8 cellular contexts compared by ENCODE assay signal in the genomic region with DNA sequence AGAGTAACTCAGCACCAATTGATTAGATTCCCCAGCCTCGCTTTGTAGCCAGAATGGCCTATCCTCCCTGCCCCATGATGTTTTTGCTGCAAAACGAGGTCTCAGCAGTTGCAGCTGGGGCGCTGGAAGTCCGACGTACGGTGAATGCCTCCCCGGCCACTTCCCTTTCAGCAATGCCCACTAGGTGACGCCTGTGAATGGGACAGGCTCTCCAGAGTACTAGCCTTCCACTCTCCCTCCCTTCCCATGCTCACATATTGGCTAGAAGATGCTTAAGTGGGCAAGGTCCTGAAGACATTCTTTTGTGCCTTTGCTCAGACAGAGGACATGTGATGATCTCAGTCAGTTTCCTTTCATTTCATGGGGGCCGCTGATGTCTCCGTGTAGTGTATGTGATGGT. TPM values are rescaled to one million over a fixed set of nuclear protein-coding genes. Genes with fewer than 3 reads are reported as not detected.
A peak's percentile ranks its signal among the peaks of the same experiment; 100 is the strongest.
DNase-seq lines count a peak whose midpoint lies in the region; ATAC-seq and TF ChIP-seq lines count a peak whose summit lies in the region.

No MANE protein-coding gene starts in this region.

- no peak overlapping the region for H3K27ac Mint-ChIP-seq in CD4-positive, alpha-beta T cell

- H3K4me1 Mint-ChIP-seq in CD4-positive, alpha-beta T cell (ENCODE audit: low read depth): no peaks in the 10 kb centered on the region

- H3K9me3 ChIP-seq in spleen: peaks cover 0 to 11% (median 2%) of the 10 kb centered on the region in 8 donors
- H3K9me3 ChIP-seq in CD4-positive, alpha-beta T cell (ENCODE audit: control insufficient read depth, low read length): no peaks in the 10 kb centered on the region

- H3K36me3 Mint-ChIP-seq in CD4-positive, alpha-beta T cell (ENCODE audit: low read depth): no peaks in the 10 kb centered on the region

- TF ChIP-seq POLR2A in spleen (IDR thresholded peaks at IDR 0.05): no peak

- H3K4me3 Mint-ChIP-seq in CD4-positive, alpha-beta T cell: no peak overlapping the region

- DNase-seq in NCI-H510A treated with DMSO at 0.1 percent for 48 hours (lab: John Stamatoyannopoulos, UW): peak; percentile 14
- DNase-seq in fibroblast of the aortic adventitia (ENCODE audit: low read depth): peak; percentile 34
- peak; percentile 68 for DNase-seq in pons (ENCODE audit: low spot score)
- DNase-seq in SW 1271 (lab: John Stamatoyannopoulos, UW): no peak
- DNase-seq in spleen: no peak
- DNase-seq in CD4-positive, alpha-beta T cell: no peak

- no peaks in the 10 kb centered on the region for H3K36me3 ChIP-seq in spleen

- no peaks in the 10 kb centered on the region for H3K4me1 ChIP-seq in spleen

- intact Hi-C loops in spleen (cut with DNase I; ENCODE audit: low total_unique reads): no loop called here
- intact Hi-C loops in CD4-positive, alpha-beta T cell (cut with DNase I, micrococcal nuclease): no loop called here

- no peak overlapping the region for H3K27ac ChIP-seq in spleen
- H3K27ac ChIP-seq in CD4-positive, alpha-beta T cell (ENCODE audit: low read depth, low read length): no peak overlapping the region

- POLR2A ChIA-PET in CD4-positive, alpha-beta T cell (lab: Charles Lee): no interaction called here

- ATAC-seq in HG03097 (IDR thresholded peaks at IDR 0.05; ENCODE audit: low FRiP score, unreplicated experiment): no peak
- ATAC-seq in CD4-positive, alpha-beta T cell (ENCODE audit: poor library complexity): no peak

- peaks cover 66% of the 10 kb centered on the region for H3K27me3 Mint-ChIP-seq in CD4-positive, alpha-beta T cell

- H3K9me3 Mint-ChIP-seq in CD4-positive, alpha-beta T cell: peaks cover 5% of the 10 kb centered on the region

- TF ChIP-seq CTCF in GM12872 (IDR thresholded peaks at IDR 0.05; ENCODE audit: insufficient read depth, low read depth, low read length): peak; percentile 51
- peak; percentile 72 for TF ChIP-seq CTCF in fibroblast of the aortic adventitia (IDR thresholded peaks at IDR 0.05; ENCODE audit: insufficient read depth, low read length)
- no peak for TF ChIP-seq CTCF in spleen (IDR thresholded peaks at IDR 0.05 in 8 of 11, conservative IDR thresholded peaks at IDR 0.05 in 3 of 11)
- no peak for TF ChIP-seq CTCF in CD4-positive, alpha-beta T cell (IDR thresholded peaks at IDR 0.05)

- H3K4me3 ChIP-seq in fibroblast of the aortic adventitia (ENCODE audit: low read depth, low read length) (no peak overlapping the region), spleen (no peak overlapping the region)

- CTCF ChIA-PET in CD4-positive, alpha-beta T cell (lab: Charles Lee): no interaction called here

- 19 to 23% (median 22%) methylated on average over 10 of the region's 10 CpGs for WGBS in spleen, 5 donors

- H3K27me3 ChIP-seq in spleen (replicated peaks in 1 of 7): peaks cover 0 to 33% (median 0%) of the 10 kb centered on the region in 7 donors
- no peaks in the 10 kb centered on the region for H3K27me3 ChIP-seq in CD4-positive, alpha-beta T cell (ENCODE audit: control insufficient read depth, insufficient read depth, low read length)

RNA-seq across cellular contexts. Expression of gene DMRT2, which starts 50.8 kb away (rescaled TPM):
- 0.18 TPM in 1 of 2 replicates, not detected in the other for total RNA-seq in fibroblast of the aortic adventitia (ENCODE audit: low replicate concordance)
- total RNA-seq in spleen: not detected
- not detected for polyA plus RNA-seq in spleen
- not detected for total RNA-seq in CD4-positive, alpha-beta T cell

Comparison
In these comparisons a context has a peak if more than half of its experiments do, and no peak if none do; other contexts are left out.
1. CTCF ChIP-seq: peak in GM12872 (single experiment) and fibroblast of the aortic adventitia (single experiment); none in spleen (0 of 11) and CD4-positive, alpha-beta T cell (single experiment).
2. DNase-seq: peak in NCI-H510A treated with DMSO at 0.1 percent for 48 hours (single experiment), fibroblast of the aortic adventitia (single experiment) and pons (single experiment); none in SW 1271 (0 of 2), spleen (single experiment) and CD4-positive, alpha-beta T cell (0 of 10).